ENCODE assay signal across 24 cellular contexts in genomic region chr3:196590279-196590678, GRCh38.
"Had no signal": no experiment of that assay in that cellular context is flagged by ENCODE, and none has a peak within 500 bp of the region (broad histone marks: within the 10 kb centered on the region; RNA-seq: fewer than 3 reads in every experiment).

No MANE protein-coding gene starts in this region.

- H3K36me3 ChIP-seq: adrenal gland had no signal

- H3K4me1 Mint-ChIP-seq: activated CD4-positive, alpha-beta memory T cell treated with anti-CD3 and anti-CD28 coated beads, Interleukin-2, amount 10 ng/mL, durations not matched to agents 7 days and 5 days; activated CD4-positive, alpha-beta T cell treated with anti-CD3 and anti-CD28 coated beads for 36 hours; activated naive CD8-positive, alpha-beta T cell treated with anti-CD3 and anti-CD28 coated beads, Interleukin-2, amount 10 ng/mL, durations not matched to agents 7 days and 5 days; T-cell had no signal

- H3K27ac ChIP-seq: adrenal gland, SK-N-MC, VCaP had no signal

- H3K27ac Mint-ChIP-seq: activated CD4-positive, alpha-beta memory T cell treated with anti-CD3 and anti-CD28 coated beads, Interleukin-2, amount 10 ng/mL, durations not matched to agents 7 days and 5 days; activated CD4-positive, alpha-beta T cell treated with anti-CD3 and anti-CD28 coated beads for 36 hours; activated naive CD8-positive, alpha-beta T cell treated with anti-CD3 and anti-CD28 coated beads, Interleukin-2, amount 10 ng/mL, durations not matched to agents 7 days and 5 days; T-cell had no signal

- H3K4me3 Mint-ChIP-seq: activated CD4-positive, alpha-beta memory T cell treated with anti-CD3 and anti-CD28 coated beads, Interleukin-2, amount 10 ng/mL, durations not matched to agents 7 days and 5 days; activated CD4-positive, alpha-beta T cell treated with anti-CD3 and anti-CD28 coated beads for 36 hours; activated naive CD8-positive, alpha-beta T cell treated with anti-CD3 and anti-CD28 coated beads, Interleukin-2, amount 10 ng/mL, durations not matched to agents 7 days and 5 days; T-cell had no signal

- H3K9me3 Mint-ChIP-seq: activated CD4-positive, alpha-beta memory T cell treated with anti-CD3 and anti-CD28 coated beads, Interleukin-2, amount 10 ng/mL, durations not matched to agents 7 days and 5 days; activated naive CD8-positive, alpha-beta T cell treated with anti-CD3 and anti-CD28 coated beads, Interleukin-2, amount 10 ng/mL, durations not matched to agents 7 days and 5 days; T-cell had no signal

- H3K4me1 ChIP-seq: adrenal gland had no signal

- H3K9me3 ChIP-seq: adrenal gland had no signal

- DNase-seq: activated CD4-positive, alpha-beta memory T cell treated with anti-CD3 and anti-CD28 coated beads, Interleukin-2, amount 10 ng/mL, durations not matched to agents 7 days and 5 days; activated CD4-positive, alpha-beta T cell treated with anti-CD3 and anti-CD28 coated beads for 36 hours; activated CD4-positive, alpha-beta T cell treated with anti-CD3 and anti-CD28 coated beads, Interleukin-2, amount 50 U/mL, for 1 hour; activated CD8-positive, alpha-beta memory T cell treated with anti-CD3 and anti-CD28 coated beads, Interleukin-2, amount 50 U/mL, for 4 hours; activated naive CD4-positive, alpha-beta T cell treated with anti-CD3 and anti-CD28 coated beads, Interleukin-2, amount 50 U/mL, for 16 hours; activated naive CD8-positive, alpha-beta T cell treated with anti-CD3 and anti-CD28 coated beads, Interleukin-2, amount 10 ng/mL, durations not matched to agents 7 days and 5 days; activated T-cell treated with anti-CD3 and anti-CD28 coated beads, Interleukin-2, amount 50 U/mL, for 1 hour; adrenal gland; anterior cingulate cortex; cerebellar nuclear complex; Karpas-422; MM.1S; NCI-H1105; NCI-H1436; NCI-H187 treated with DMSO at 0.1 percent for 48 hours; NCI-H2081 treated with DMSO at 0.1 percent for 48 hours; NCI-H2171; NCI-H226; NCI-H526 treated with DMSO at 0.1 percent for 48 hours; PC-3; SIG-M5; T-cell had no signal

- H3K4me3 ChIP-seq: adrenal gland, SK-N-MC had no signal

- H3K27me3 Mint-ChIP-seq: activated CD4-positive, alpha-beta T cell treated with anti-CD3 and anti-CD28 coated beads for 36 hours had no signal

- ATAC-seq: activated CD4-positive, alpha-beta T cell treated with anti-CD3 and anti-CD28 coated beads for 36 hours; PC-3; T-cell had no signal

- H3K27me3 ChIP-seq: adrenal gland had no signal
